In genomic region chr3:42746455-42747450, GRCh38 we compare ENCODE assay signal across 10 cellular contexts. TPM values are rescaled to one million over a fixed set of nuclear protein-coding genes. Genes with fewer than 3 reads are reported as not detected.
A peak's percentile ranks its signal among the peaks of the same experiment; 100 is the strongest.
DNase-seq lines count a peak whose midpoint lies in the region; ATAC-seq and TF ChIP-seq lines count a peak whose summit lies in the region.
"Had no signal": no experiment of that assay in that cellular context is flagged by ENCODE, and none has a peak within 500 bp of the region (broad histone marks: within the 10 kb centered on the region; RNA-seq: fewer than 3 reads in every experiment).

No MANE protein-coding gene starts in this region.

- TF ChIP-seq CTCF in breast epithelium (IDR thresholded peaks at IDR 0.05) (no peak), right lobe of liver (IDR thresholded peaks at IDR 0.05) (no peak)

- H3K27ac ChIP-seq in breast epithelium (peak overlapping the region; percentile 71 to 86), right lobe of liver (peak overlapping the region in 2 of 3 donors; percentile 24 to 41), urinary bladder (ENCODE audit: low read depth) (peak overlapping the region; percentile 65)
- H3K27ac ChIP-seq: epithelial cell of prostate had no signal

- H3K4me3 Mint-ChIP-seq in activated T-cell treated with anti-CD3 and anti-CD28 coated beads, Interleukin-2, amount 50 U/mL, for 24 hours = no peak overlapping the region

- WGBS in right lobe of liver (ENCODE audit: insufficient coverage, low coverage, low lambda C conversion rate, missing lambda C conversion rate) = 19% methylated on average over 2 of the region's 11 CpGs
- 53% methylated on average over 11 of the region's 11 CpGs for WGBS in urinary bladder

- ATAC-seq in right lobe of liver = peak; percentile 36 to 67 (median 60)
- no peak for ATAC-seq in HG03025 (IDR thresholded peaks at IDR 0.05; ENCODE audit: low FRiP score, unreplicated experiment)

- intact Hi-C loops in breast epithelium (cut with DNase I; ENCODE audit: low total_unique reads) = no loop called here
- intact Hi-C loops in right lobe of liver (cut with DNase I) = no loop called here

- DNase-seq in activated T-cell treated with anti-CD3 and anti-CD28 coated beads, Interleukin-2, amount 50 U/mL, for 24 hours = no peak
- no peak for DNase-seq in activated T-cell treated with anti-CD3 and anti-CD28 coated beads, Interleukin-2, amount 50 U/mL, for 1 hour
- DNase-seq in breast epithelium (ENCODE audit: low spot score in 2 of 2) (no peak), right lobe of liver (peak in 1 of 3 donors; percentile 54), occipital lobe (lab: John Stamatoyannopoulos, UW) (no peak)
- DNase-seq in activated CD4-positive, CD25-positive, alpha-beta regulatory T cell treated with anti-CD3 and anti-CD28 coated beads, Interleukin-2, amount 50 U/mL, for 72 hours = no peak

- H3K36me3 Mint-ChIP-seq in activated T-cell treated with anti-CD3 and anti-CD28 coated beads, Interleukin-2, amount 50 U/mL, for 24 hours (ENCODE audit: low read depth) = no peaks in the 10 kb centered on the region

- peak; percentile 6 for TF ChIP-seq POLR2A in breast epithelium (IDR thresholded peaks at IDR 0.05)
- TF ChIP-seq POLR2A in right lobe of liver (IDR thresholded peaks at IDR 0.05) = no peak

- peak overlapping the region; percentile 68 for H3K27ac Mint-ChIP-seq in activated T-cell treated with anti-CD3 and anti-CD28 coated beads, Interleukin-2, amount 50 U/mL, for 24 hours

- H3K9me3 Mint-ChIP-seq in activated T-cell treated with anti-CD3 and anti-CD28 coated beads, Interleukin-2, amount 50 U/mL, for 24 hours = no peaks in the 10 kb centered on the region

- H3K4me1 Mint-ChIP-seq in activated T-cell treated with anti-CD3 and anti-CD28 coated beads, Interleukin-2, amount 50 U/mL, for 24 hours (ENCODE audit: low read depth) = peaks cover 28% of the 10 kb centered on the region

- no peak overlapping the region for H3K4me3 ChIP-seq in breast epithelium
- H3K4me3 ChIP-seq in right lobe of liver = no peak overlapping the region
- H3K4me3 ChIP-seq in urinary bladder (ENCODE audit: low read depth, low read length) = no peak overlapping the region

- no peaks in the 10 kb centered on the region for H3K9me3 ChIP-seq in breast epithelium
- no peaks in the 10 kb centered on the region for H3K9me3 ChIP-seq in right lobe of liver

- H3K4me1 ChIP-seq in breast epithelium (no peaks in the 10 kb centered on the region), right lobe of liver (peaks cover 0 to 19% (median 9%) of the 10 kb centered on the region in 4 donors), urinary bladder (ENCODE audit: insufficient read depth) (no peaks in the 10 kb centered on the region)

- no peaks in the 10 kb centered on the region for H3K36me3 ChIP-seq in breast epithelium
- no peaks in the 10 kb centered on the region for H3K36me3 ChIP-seq in right lobe of liver
- no peaks in the 10 kb centered on the region for H3K36me3 ChIP-seq in urinary bladder (ENCODE audit: insufficient read depth)

- no peaks in the 10 kb centered on the region for H3K27me3 ChIP-seq in breast epithelium
- H3K27me3 ChIP-seq in right lobe of liver = no peaks in the 10 kb centered on the region

- H3K27me3 Mint-ChIP-seq in activated T-cell treated with anti-CD3 and anti-CD28 coated beads, Interleukin-2, amount 50 U/mL, for 24 hours = no peaks in the 10 kb centered on the region

RNA-seq across cellular contexts. Expression of gene CCDC13, which starts 26.3 kb away (rescaled TPM):
- total RNA-seq in breast epithelium = 1 to 10 TPM; 2.3 to 2.9 (median 2.9) TPM
- 1 to 10 TPM; 1.2 to 2.5 (median 1.6) TPM for total RNA-seq in right lobe of liver
- 1.1 TPM for total RNA-seq in urinary bladder
- 1.5 TPM for polyA plus RNA-seq in urinary bladder
- 3.6 TPM for total RNA-seq in occipital lobe

RNA-seq across cellular contexts. Expression of gene HHATL, which starts 44.2 kb away (rescaled TPM):
- total RNA-seq in breast epithelium = 1 to 10 TPM in 1 of 3 donors, under 1 TPM in 1, not detected in 1; 0.32 to 1.6 TPM
- total RNA-seq in right lobe of liver = 1 to 10 TPM in 1 of 6 experiments, under 1 TPM in 2, not detected in 3; 0.29 to 1.0 (median 0.60) TPM
- total RNA-seq in urinary bladder = 0.69 TPM
- 0.08 TPM for polyA plus RNA-seq in urinary bladder
- total RNA-seq in occipital lobe = not detected
- total RNA-seq: OCI-LY7 had no signal

RNA-seq across cellular contexts. Expression of gene HIGD1A, which starts 57.5 kb away (rescaled TPM):
- total RNA-seq in breast epithelium = 100 to 1,000 TPM; 131 to 185 (median 148) TPM
- 100 to 1,000 TPM; 104 to 348 (median 175) TPM for total RNA-seq in right lobe of liver
- 144 TPM for total RNA-seq in urinary bladder
- polyA plus RNA-seq in urinary bladder = 207 TPM
- 117 TPM for total RNA-seq in occipital lobe
